Comparison of ENCODE assay signal across 1 cellular context in the genomic region with DNA sequence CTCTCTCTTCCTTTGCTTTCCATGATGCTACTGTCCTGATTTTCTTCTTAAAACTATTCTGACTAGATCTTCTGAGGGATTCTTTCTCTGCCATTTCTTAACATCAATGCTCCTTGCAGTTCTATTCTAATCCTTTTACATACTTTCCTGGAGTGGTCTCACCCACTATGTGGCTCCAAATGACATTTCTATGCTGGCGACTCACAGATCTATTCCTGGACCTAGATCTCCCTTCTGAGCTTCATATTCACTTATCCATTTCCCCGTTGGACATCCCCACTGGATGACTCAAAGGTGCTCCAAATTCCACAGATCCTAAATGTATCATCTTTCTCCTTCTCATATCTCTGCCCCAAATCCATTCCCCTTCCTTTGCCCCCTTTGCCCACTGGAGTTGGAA.
TF ChIP-seq lines count a peak whose summit lies in the region.

No MANE protein-coding gene starts in this region.

TF ChIP-seq in HepG2, 621 proteins besides CTCF, POLR2A, EP300 and RAD21:
- TF ChIP-seq GATA4 (IDR thresholded peaks at IDR 0.05; ENCODE audit: borderline replicate concordance, low read depth) (no peak), ZNF350 (CRISPR knock-in tag; IDR thresholded peaks at IDR 0.05; ENCODE audit: borderline replicate concordance, low read depth) (no peak), PAX8 (CRISPR knock-in tag; IDR thresholded peaks at IDR 0.05; ENCODE audit: borderline replicate concordance) (no peak), STAT6 (CRISPR knock-in tag; IDR thresholded peaks at IDR 0.05; ENCODE audit: borderline replicate concordance) (no peak), NFRKB (IDR thresholded peaks at IDR 0.05) (no peak), MNT (IDR thresholded peaks at IDR 0.05) (no peak)
